Comparison of ENCODE assay signal across 18 cellular contexts in genomic region chr9:20226345-20226744, GRCh38.
"Had no signal": no experiment of that assay in that cellular context is flagged by ENCODE, and none has a peak within 500 bp of the region (broad histone marks: within the 10 kb centered on the region; RNA-seq: fewer than 3 reads in every experiment).

No MANE protein-coding gene starts in this region.

- H3K27ac ChIP-seq: adrenal gland, breast epithelium, left ventricle myocardium inferior, prostate gland, skin epidermis, thyroid gland had no signal

- ATAC-seq: right cardiac atrium, WTC11 had no signal

- H3K27me3 Mint-ChIP-seq: activated CD4-positive, alpha-beta memory T cell treated with anti-CD3 and anti-CD28 coated beads, Interleukin-2, amount 10 ng/mL, durations not matched to agents 7 days and 5 days; activated naive CD4-positive, alpha-beta T cell treated with anti-CD3 and anti-CD28 coated beads, Interleukin-2, amount 10 ng/mL, durations not matched to agents 7 days and 5 days; activated T-cell treated with anti-CD3 and anti-CD28 coated beads, Interleukin-2, amount 50 U/mL, for 24 hours had no signal

- DNase-seq: activated CD4-positive, alpha-beta memory T cell treated with anti-CD3 and anti-CD28 coated beads, Interleukin-2, amount 10 ng/mL, durations not matched to agents 7 days and 5 days; activated CD4-positive, alpha-beta T cell treated with anti-CD3 and anti-CD28 coated beads for 4 hours; activated naive CD4-positive, alpha-beta T cell treated with anti-CD3 and anti-CD28 coated beads, Interleukin-2, amount 10 ng/mL, durations not matched to agents 7 days and 5 days; activated T-cell treated with anti-CD3 and anti-CD28 coated beads, Interleukin-2, amount 50 U/mL, for 24 hours; adrenal gland; cerebellar nuclear complex; cortex of kidney; erythroblast; head of caudate nucleus; left ventricle myocardium inferior; right cardiac atrium; stimulated activated CD4-positive, alpha-beta T cell treated with anti-CD3 and anti-CD28 coated beads, Interleukin-4, amount 100 ng/mL, for 1 hour; thyroid gland had no signal

- H3K27ac Mint-ChIP-seq: activated CD4-positive, alpha-beta memory T cell treated with anti-CD3 and anti-CD28 coated beads, Interleukin-2, amount 10 ng/mL, durations not matched to agents 7 days and 5 days; activated naive CD4-positive, alpha-beta T cell treated with anti-CD3 and anti-CD28 coated beads, Interleukin-2, amount 10 ng/mL, durations not matched to agents 7 days and 5 days; activated T-cell treated with anti-CD3 and anti-CD28 coated beads, Interleukin-2, amount 50 U/mL, for 24 hours; WTC11 had no signal

- H3K4me1 Mint-ChIP-seq: neural crest cell had no signal

- H3K4me1 ChIP-seq: breast epithelium, left ventricle myocardium inferior, prostate gland had no signal

- H3K36me3 ChIP-seq: adrenal gland, breast epithelium, left ventricle myocardium inferior, prostate gland, thyroid gland had no signal

- H3K9me3 Mint-ChIP-seq: neural crest cell had no signal

- H3K9me3 ChIP-seq: adrenal gland, breast epithelium, prostate gland, thyroid gland had no signal

- H3K27me3 ChIP-seq: adrenal gland, breast epithelium, thyroid gland had no signal

- H3K4me3 ChIP-seq: breast epithelium, left ventricle myocardium inferior, prostate gland, skin epidermis, thyroid gland had no signal

- H3K4me3 Mint-ChIP-seq: activated CD4-positive, alpha-beta memory T cell treated with anti-CD3 and anti-CD28 coated beads, Interleukin-2, amount 10 ng/mL, durations not matched to agents 7 days and 5 days; activated naive CD4-positive, alpha-beta T cell treated with anti-CD3 and anti-CD28 coated beads, Interleukin-2, amount 10 ng/mL, durations not matched to agents 7 days and 5 days; activated T-cell treated with anti-CD3 and anti-CD28 coated beads, Interleukin-2, amount 50 U/mL, for 24 hours; neural crest cell; WTC11 had no signal
